ENCODE assay signal across 16 cellular contexts in the genomic region with DNA sequence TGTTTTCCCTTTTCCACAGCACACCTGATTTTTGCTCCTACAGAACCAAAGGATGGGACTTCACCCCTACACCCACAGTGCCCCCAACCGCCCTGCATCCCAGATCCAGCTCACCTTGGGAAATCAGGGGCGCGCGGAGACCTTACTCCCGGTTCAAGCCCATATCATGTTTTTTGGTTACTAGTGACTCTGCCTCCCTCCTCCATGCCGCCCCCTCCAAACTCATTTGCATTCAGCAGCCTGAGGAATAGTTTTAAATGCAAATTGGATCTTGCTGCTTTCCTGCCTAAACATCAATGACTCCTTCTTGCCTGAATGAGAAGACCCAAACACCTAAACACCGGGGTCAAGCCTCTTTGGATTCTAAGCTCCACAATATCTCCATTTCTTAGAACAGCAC.
DNase-seq lines count a peak whose midpoint lies in the region; ATAC-seq and TF ChIP-seq lines count a peak whose summit lies in the region.
"Had no signal": no experiment of that assay in that cellular context is flagged by ENCODE, and none has a peak within 500 bp of the region (broad histone marks: within the 10 kb centered on the region; RNA-seq: fewer than 3 reads in every experiment).

No MANE protein-coding gene starts in this region.

- H3K36me3 Mint-ChIP-seq in GM23338 (ENCODE audit: low read depth) = no peaks in the 10 kb centered on the region
- H3K36me3 Mint-ChIP-seq in T-helper 17 cell (ENCODE audit: low read depth) = no peaks in the 10 kb centered on the region
- no peaks in the 10 kb centered on the region for H3K36me3 Mint-ChIP-seq in naive thymus-derived CD4-positive, alpha-beta T cell
- H3K36me3 Mint-ChIP-seq: CD4-positive, CD25-positive, alpha-beta regulatory T cell; CD8-positive, alpha-beta memory T cell had no signal

- H3K4me1 ChIP-seq in GM23338 (ENCODE audit: insufficient read depth) = no peaks in the 10 kb centered on the region; the same call in 1 of the 2 replicates
- H3K4me1 ChIP-seq in iPS-20b (ENCODE audit: insufficient read depth, low read length) = peaks cover 9% of the 10 kb centered on the region; the same call in 1 of the 2 replicates
- H3K4me1 ChIP-seq in naive thymus-derived CD4-positive, alpha-beta T cell (ENCODE audit: control insufficient read depth in 2 of 2, insufficient read depth in 2 of 2, low read length in 2 of 2) = no peaks in the 10 kb centered on the region
- H3K4me1 ChIP-seq: BE2C had no signal

- H3K36me3 ChIP-seq in GM23338 (ENCODE audit: insufficient read depth) = no peaks in the 10 kb centered on the region
- H3K36me3 ChIP-seq in iPS-20b (ENCODE audit: insufficient read depth, low read depth, low read length) = no peaks in the 10 kb centered on the region
- no peaks in the 10 kb centered on the region for H3K36me3 ChIP-seq in naive thymus-derived CD4-positive, alpha-beta T cell (ENCODE audit: control insufficient read depth in 2 of 3, insufficient read depth in 3 of 3, low read length in 3 of 3)
- H3K36me3 ChIP-seq: BE2C had no signal

- no peak overlapping the region for H3K4me3 ChIP-seq in GM23338
- peak overlapping the region; percentile 30; the same call in 1 of the 2 replicates for H3K4me3 ChIP-seq in iPS-20b (ENCODE audit: low read length)
- H3K4me3 ChIP-seq in naive thymus-derived CD4-positive, alpha-beta T cell (ENCODE audit: low read length) = no peak overlapping the region
- no peak overlapping the region for H3K4me3 ChIP-seq in coronary artery
- H3K4me3 ChIP-seq: GM12878, K562 had no signal

- H3K4me2 ChIP-seq in GM23338 = no peak overlapping the region; the same call in 1 of the 2 replicates

- peak overlapping the region; percentile 25; the same call in 2 of the 3 replicates for H3K4me3 Mint-ChIP-seq in GM23338
- H3K4me3 Mint-ChIP-seq in T-helper 17 cell = peak overlapping the region; percentile 10
- H3K4me3 Mint-ChIP-seq in naive thymus-derived CD4-positive, alpha-beta T cell = no peak overlapping the region
- H3K4me3 Mint-ChIP-seq: CD4-positive, CD25-positive, alpha-beta regulatory T cell; CD8-positive, alpha-beta memory T cell had no signal

- no peaks in the 10 kb centered on the region for H4K20me1 ChIP-seq in GM23338 (replicated peaks; ENCODE audit: insufficient read depth)

- H3K27ac ChIP-seq in GM23338 (ENCODE audit: low read depth) (no peak overlapping the region), iPS-20b (ENCODE audit: low read length) (no peak overlapping the region), coronary artery (no peak overlapping the region)
- no peak overlapping the region for H3K27ac ChIP-seq in naive thymus-derived CD4-positive, alpha-beta T cell (ENCODE audit: low read depth, low read length)

- H3K27ac Mint-ChIP-seq in GM23338 = no peak overlapping the region
- H3K27ac Mint-ChIP-seq in T-helper 17 cell = no peak overlapping the region
- H3K27ac Mint-ChIP-seq in naive thymus-derived CD4-positive, alpha-beta T cell = no peak overlapping the region
- H3K27ac Mint-ChIP-seq: CD4-positive, CD25-positive, alpha-beta regulatory T cell; CD8-positive, alpha-beta memory T cell had no signal

- ATAC-seq in GM23338 (peak; percentile 79), T-helper 17 cell (no peak)
- no peak for ATAC-seq in naive thymus-derived CD4-positive, alpha-beta T cell
- ATAC-seq: GM12878, K562 had no signal

- CTCF ChIA-PET in naive thymus-derived CD4-positive, alpha-beta T cell (lab: Charles Lee) = no interaction called here

- H3K9me2 ChIP-seq in GM23338 (ENCODE audit: insufficient read depth) = no peaks in the 10 kb centered on the region

- POLR2A ChIA-PET in naive thymus-derived CD4-positive, alpha-beta T cell (lab: Charles Lee) = no interaction called here

- DNase-seq in GM23338 (ENCODE audit: low spot score) = peak; percentile 17
- DNase-seq in T-helper 17 cell = no peak
- no peak for DNase-seq in occipital lobe (lab: John Stamatoyannopoulos, UW)
- DNase-seq in naive thymus-derived CD4-positive, alpha-beta T cell = no peak
- no peak for DNase-seq in kidney tubule cell (ENCODE audit: low spot score)
- no peak for DNase-seq in coronary artery (ENCODE audit: low spot score)
- DNase-seq: BE2C; C1 segment of cervical spinal cord; Caco-2; CD4-positive, CD25-positive, alpha-beta regulatory T cell; CD8-positive, alpha-beta memory T cell; DMS79; IMR-90 had no signal

- H3K27me3 Mint-ChIP-seq in GM23338 (ENCODE audit: insufficient read depth, low read depth, poor library complexity) = peaks cover 14% of the 10 kb centered on the region
- H3K27me3 Mint-ChIP-seq in T-helper 17 cell = no peaks in the 10 kb centered on the region
- no peaks in the 10 kb centered on the region for H3K27me3 Mint-ChIP-seq in naive thymus-derived CD4-positive, alpha-beta T cell
- H3K27me3 Mint-ChIP-seq: CD4-positive, CD25-positive, alpha-beta regulatory T cell; CD8-positive, alpha-beta memory T cell had no signal

- no peaks in the 10 kb centered on the region for H3F3A ChIP-seq in GM23338 (replicated peaks; ENCODE audit: low read depth)

- no peak overlapping the region for H3K9ac ChIP-seq in iPS-20b (ENCODE audit: low read depth, low read length)

- H3K9me3 ChIP-seq in T-helper 17 cell (ENCODE audit: control insufficient read depth, low read length, poor library complexity, severe bottlenecking) = no peaks in the 10 kb centered on the region
- no peaks in the 10 kb centered on the region for H3K9me3 ChIP-seq in iPS-20b (ENCODE audit: insufficient read depth, low read depth, low read length)
- H3K9me3 ChIP-seq in naive thymus-derived CD4-positive, alpha-beta T cell (ENCODE audit: control insufficient read depth in 2 of 3, low read length in 3 of 3) = no peaks in the 10 kb centered on the region
- H3K9me3 ChIP-seq: BE2C, Caco-2 had no signal

- H2AFZ ChIP-seq in GM23338 = no peak overlapping the region

- intact Hi-C loops in naive thymus-derived CD4-positive, alpha-beta T cell (cut with micrococcal nuclease) = no loop called here

- no peaks in the 10 kb centered on the region for H3K9me3 Mint-ChIP-seq in GM23338
- H3K9me3 Mint-ChIP-seq in naive thymus-derived CD4-positive, alpha-beta T cell = peaks cover 1 to 19% (median 4%) of the 10 kb centered on the region in 11 donors

- peaks cover 18% of the 10 kb centered on the region for H3K4me1 Mint-ChIP-seq in GM23338
- H3K4me1 Mint-ChIP-seq in T-helper 17 cell = no peaks in the 10 kb centered on the region
- H3K4me1 Mint-ChIP-seq in naive thymus-derived CD4-positive, alpha-beta T cell = no peaks in the 10 kb centered on the region
- H3K4me1 Mint-ChIP-seq: CD4-positive, CD25-positive, alpha-beta regulatory T cell; CD8-positive, alpha-beta memory T cell had no signal

- H3K27me3 ChIP-seq in GM23338 (ENCODE audit: insufficient read depth) = no peaks in the 10 kb centered on the region
- H3K27me3 ChIP-seq in iPS-20b (ENCODE audit: insufficient read depth, low read length) = no peaks in the 10 kb centered on the region
- H3K27me3 ChIP-seq in naive thymus-derived CD4-positive, alpha-beta T cell (ENCODE audit: control insufficient read depth in 2 of 2, insufficient read depth in 2 of 2, low read length in 2 of 2) = no peaks in the 10 kb centered on the region
- H3K27me3 ChIP-seq: BE2C had no signal

- no peak for TF ChIP-seq CTCF in GM23338 (conservative IDR thresholded peaks at IDR 0.05; ENCODE audit: low read depth in 2 of 2)
- no peak for TF ChIP-seq CTCF in coronary artery (IDR thresholded peaks at IDR 0.05)

- no peaks in the 10 kb centered on the region for H3K79me2 ChIP-seq in GM23338 (replicated peaks; ENCODE audit: insufficient read depth)

TF ChIP-seq in GM23338, 12 proteins besides CTCF, POLR2A, EP300 and RAD21 (continues in another document):
- TF ChIP-seq NANOG (IDR thresholded peaks at IDR 0.05; ENCODE audit: borderline replicate concordance) = no peak
- no peak for TF ChIP-seq CREB1 (CRISPR knock-in tag; IDR thresholded peaks at IDR 0.05; ENCODE audit: low read depth)
- TF ChIP-seq JUNB (IDR thresholded peaks at IDR 0.05; ENCODE audit: unreplicated experiment) = no peak
- TF ChIP-seq EZH2phosphoT487 (IDR thresholded peaks at IDR 0.05; ENCODE audit: unreplicated experiment) = no peak
- TF ChIP-seq ZNF331 (CRISPR knock-in tag; IDR thresholded peaks at IDR 0.05; ENCODE audit: low read depth) = no peak
- TF ChIP-seq EZH2 (IDR thresholded peaks at IDR 0.05; ENCODE audit: low read depth, unreplicated experiment) = no peak
- no peak for TF ChIP-seq POLR2AphosphoS5 (IDR thresholded peaks at IDR 0.05; ENCODE audit: low read depth)

Comparison
In these comparisons a context has a peak if more than half of its experiments do, and no peak if none do; other contexts are left out.
1. H3K4me3 Mint-ChIP-seq: peak in GM23338 (single experiment) and T-helper 17 cell (single experiment); none in naive thymus-derived CD4-positive, alpha-beta T cell (0 of 10).